ENCODE assay signal across 1 cellular context in the genomic region with DNA sequence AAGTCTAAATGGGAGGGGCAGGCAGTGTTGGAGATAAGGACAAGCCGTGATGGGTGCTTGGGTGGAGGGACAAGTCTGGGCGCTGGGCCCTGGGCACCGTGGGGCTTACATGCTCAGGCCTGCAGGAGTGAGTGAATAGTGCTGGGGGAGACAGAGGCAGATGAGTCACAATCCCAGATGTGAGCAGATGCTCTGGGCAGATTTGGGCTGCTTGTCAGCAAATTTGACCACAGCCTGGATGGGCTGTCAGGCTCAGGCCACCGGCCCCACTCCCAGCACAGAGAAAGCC.
TF ChIP-seq lines count a peak whose summit lies in the region.

No MANE protein-coding gene starts in this region.

TF ChIP-seq in K562, 482 proteins besides CTCF, POLR2A, EP300 and RAD21 (continued from another document and continues in another):
- TF ChIP-seq, protein P1, sequence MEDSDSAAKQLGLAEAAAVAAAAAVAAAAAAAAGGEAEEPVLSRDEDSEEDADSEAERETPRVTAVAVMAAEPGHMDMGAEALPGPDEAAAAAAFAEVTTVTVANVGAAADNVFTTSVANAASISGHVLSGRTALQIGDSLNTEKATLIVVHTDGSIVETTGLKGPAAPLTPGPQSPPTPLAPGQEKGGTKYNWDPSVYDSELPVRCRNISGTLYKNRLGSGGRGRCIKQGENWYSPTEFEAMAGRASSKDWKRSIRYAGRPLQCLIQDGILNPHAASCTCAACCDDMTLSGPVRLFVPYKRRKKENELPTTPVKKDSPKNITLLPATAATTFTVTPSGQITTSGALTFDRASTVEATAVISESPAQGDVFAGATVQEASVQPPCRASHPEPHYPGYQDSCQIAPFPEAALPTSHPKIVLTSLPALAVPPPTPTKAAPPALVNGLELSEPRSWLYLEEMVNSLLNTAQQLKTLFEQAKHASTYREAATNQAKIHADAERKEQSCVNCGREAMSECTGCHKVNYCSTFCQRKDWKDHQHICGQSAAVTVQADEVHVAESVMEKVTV (CRISPR knock-in tag; IDR thresholded peaks at IDR 0.05), result no peak
- TF ChIP-seq ZC3H11A (IDR thresholded peaks at IDR 0.05; ENCODE audit: low read depth, low read length) (no peak), KLF13 (tag; IDR thresholded peaks at IDR 0.05; ENCODE audit: borderline replicate concordance, low read depth) (peak; percentile 19; the same call in 1 of the 2 replicates), TBP (optimal IDR thresholded peaks at IDR 0.05; ENCODE audit: low read depth, low read length) (peak; percentile 37), KLF1 (tag; IDR thresholded peaks at IDR 0.05) (no peak), SMARCB1 (IDR thresholded peaks at IDR 0.05; ENCODE audit: insufficient read length, low read depth) (no peak), ZFP1 (CRISPR knock-in tag; IDR thresholded peaks at IDR 0.05) (no peak), JUND (IDR thresholded peaks at IDR 0.05; ENCODE audit: borderline replicate concordance, low read depth, low read length) (peak; percentile 99), JUND (tag; IDR thresholded peaks at IDR 0.05; ENCODE audit: borderline replicate concordance, low read depth, low read length) (peak; percentile 98), NCOA6 (IDR thresholded peaks at IDR 0.05) (0 out of 2 replicates have a peak, but pooled peaks have one; percentile 38), NCOA1 (IDR thresholded peaks at IDR 0.05; ENCODE audit: low read depth) (peak; percentile 67; the same call in 1 of the 2 replicates), CEBPG (CRISPR knock-in tag; IDR thresholded peaks at IDR 0.05) (no peak), CEBPG (tag; conservative IDR thresholded peaks at IDR 0.05 in 1 of 2, IDR thresholded peaks at IDR 0.05 in 1 of 2) (no peak), ZNF696 (CRISPR knock-in tag; conservative IDR thresholded peaks at IDR 0.05) (no peak), PYGO2 (tag; IDR thresholded peaks at IDR 0.05) (no peak; the same call in 1 of the 2 replicates), SRSF7 (optimal IDR thresholded peaks at IDR 0.05; ENCODE audit: low read depth, low read length) (no peak), SRSF9 (IDR thresholded peaks at IDR 0.05; ENCODE audit: borderline replicate concordance, low read depth, low read length) (no peak), ZNF134 (CRISPR knock-in tag; conservative IDR thresholded peaks at IDR 0.05) (no peak), ZNF830 (CRISPR knock-in tag; IDR thresholded peaks at IDR 0.05) (no peak), RBM34 (IDR thresholded peaks at IDR 0.05; ENCODE audit: borderline replicate concordance, insufficient read depth, low read length) (no peak), NFE2 (IDR thresholded peaks at IDR 0.05; ENCODE audit: low read depth) (peak; percentile 87), NEUROD1 (IDR thresholded peaks at IDR 0.05; ENCODE audit: borderline replicate concordance, low read depth, low read length, partially characterized antibody) (peak; percentile 78), SNIP1 (IDR thresholded peaks at IDR 0.05; ENCODE audit: low read depth) (no peak), CBX2 (IDR thresholded peaks at IDR 0.05; ENCODE audit: insufficient read depth, low read length, poor library complexity, severe bottlenecking) (no peak), HMG20B (CRISPR knock-in tag; IDR thresholded peaks at IDR 0.05) (no peak), RNF2 (IDR thresholded peaks at IDR 0.05) (peak; percentile 78), THRAP3 (IDR thresholded peaks at IDR 0.05; ENCODE audit: borderline replicate concordance) (no peak), ZNF507 (tag; conservative IDR thresholded peaks at IDR 0.05) (no peak), TCF3 (CRISPR knock-in tag; IDR thresholded peaks at IDR 0.05) (peak; percentile 95), HLTF (IDR thresholded peaks at IDR 0.05) (no peak), ZNF274 (IDR thresholded peaks at IDR 0.05; ENCODE audit: borderline replicate concordance, low read depth, low read length) (no peak), CREB1 (IDR thresholded peaks at IDR 0.05) (peak; percentile 64), CREB1 (CRISPR knock-in tag; IDR thresholded peaks at IDR 0.05) (no peak), ZNF165 (CRISPR knock-in tag; IDR thresholded peaks at IDR 0.05; ENCODE audit: borderline replicate concordance) (no peak), ZNF212 (CRISPR knock-in tag; IDR thresholded peaks at IDR 0.05) (no peak), ZKSCAN1 (IDR thresholded peaks at IDR 0.05; ENCODE audit: low read depth, low read length) (peak; percentile 54), RUNX1 (IDR thresholded peaks at IDR 0.05; ENCODE audit: low read depth) (peak; percentile 90; the same call in 1 of the 2 replicates), MYNN (IDR thresholded peaks at IDR 0.05) (peak; percentile 96), MYNN (CRISPR knock-in tag; IDR thresholded peaks at IDR 0.05) (no peak), SOX6 (IDR thresholded peaks at IDR 0.05) (peak; percentile 69), HNRNPUL1 (IDR thresholded peaks at IDR 0.05; ENCODE audit: low read length) (no peak), TCFL5 (CRISPR knock-in tag; conservative IDR thresholded peaks at IDR 0.05) (no peak), KAT8 (IDR thresholded peaks at IDR 0.05; ENCODE audit: low read depth) (no peak)
- TF ChIP-seq, protein P2, sequence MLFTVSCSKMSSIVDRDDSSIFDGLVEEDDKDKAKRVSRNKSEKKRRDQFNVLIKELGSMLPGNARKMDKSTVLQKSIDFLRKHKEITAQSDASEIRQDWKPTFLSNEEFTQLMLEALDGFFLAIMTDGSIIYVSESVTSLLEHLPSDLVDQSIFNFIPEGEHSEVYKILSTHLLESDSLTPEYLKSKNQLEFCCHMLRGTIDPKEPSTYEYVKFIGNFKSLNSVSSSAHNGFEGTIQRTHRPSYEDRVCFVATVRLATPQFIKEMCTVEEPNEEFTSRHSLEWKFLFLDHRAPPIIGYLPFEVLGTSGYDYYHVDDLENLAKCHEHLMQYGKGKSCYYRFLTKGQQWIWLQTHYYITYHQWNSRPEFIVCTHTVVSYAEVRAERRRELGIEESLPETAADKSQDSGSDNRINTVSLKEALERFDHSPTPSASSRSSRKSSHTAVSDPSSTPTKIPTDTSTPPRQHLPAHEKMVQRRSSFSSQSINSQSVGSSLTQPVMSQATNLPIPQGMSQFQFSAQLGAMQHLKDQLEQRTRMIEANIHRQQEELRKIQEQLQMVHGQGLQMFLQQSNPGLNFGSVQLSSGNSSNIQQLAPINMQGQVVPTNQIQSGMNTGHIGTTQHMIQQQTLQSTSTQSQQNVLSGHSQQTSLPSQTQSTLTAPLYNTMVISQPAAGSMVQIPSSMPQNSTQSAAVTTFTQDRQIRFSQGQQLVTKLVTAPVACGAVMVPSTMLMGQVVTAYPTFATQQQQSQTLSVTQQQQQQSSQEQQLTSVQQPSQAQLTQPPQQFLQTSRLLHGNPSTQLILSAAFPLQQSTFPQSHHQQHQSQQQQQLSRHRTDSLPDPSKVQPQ (CRISPR knock-in tag; IDR thresholded peaks at IDR 0.05; ENCODE audit: borderline replicate concordance), result no peak
- TF ChIP-seq, protein P3, sequence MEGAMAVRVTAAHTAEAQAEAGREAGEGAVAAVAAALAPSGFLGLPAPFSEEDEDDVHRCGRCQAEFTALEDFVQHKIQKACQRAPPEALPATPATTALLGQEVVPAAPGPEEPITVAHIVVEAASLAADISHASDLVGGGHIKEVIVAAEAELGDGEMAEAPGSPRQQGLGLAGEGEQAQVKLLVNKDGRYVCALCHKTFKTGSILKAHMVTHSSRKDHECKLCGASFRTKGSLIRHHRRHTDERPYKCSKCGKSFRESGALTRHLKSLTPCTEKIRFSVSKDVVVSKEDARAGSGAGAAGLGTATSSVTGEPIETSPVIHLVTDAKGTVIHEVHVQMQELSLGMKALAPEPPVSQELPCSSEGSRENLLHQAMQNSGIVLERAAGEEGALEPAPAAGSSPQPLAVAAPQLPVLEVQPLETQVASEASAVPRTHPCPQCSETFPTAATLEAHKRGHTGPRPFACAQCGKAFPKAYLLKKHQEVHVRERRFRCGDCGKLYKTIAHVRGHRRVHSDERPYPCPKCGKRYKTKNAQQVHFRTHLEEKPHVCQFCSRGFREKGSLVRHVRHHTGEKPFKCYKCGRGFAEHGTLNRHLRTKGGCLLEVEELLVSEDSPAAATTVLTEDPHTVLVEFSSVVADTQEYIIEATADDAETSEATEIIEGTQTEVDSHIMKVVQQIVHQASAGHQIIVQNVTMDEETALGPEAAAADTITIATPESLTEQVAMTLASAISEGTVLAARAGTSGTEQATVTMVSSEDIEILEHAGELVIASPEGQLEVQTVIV (CRISPR knock-in tag; IDR thresholded peaks at IDR 0.05; ENCODE audit: borderline replicate concordance), result no peak
- TF ChIP-seq, protein P4, sequence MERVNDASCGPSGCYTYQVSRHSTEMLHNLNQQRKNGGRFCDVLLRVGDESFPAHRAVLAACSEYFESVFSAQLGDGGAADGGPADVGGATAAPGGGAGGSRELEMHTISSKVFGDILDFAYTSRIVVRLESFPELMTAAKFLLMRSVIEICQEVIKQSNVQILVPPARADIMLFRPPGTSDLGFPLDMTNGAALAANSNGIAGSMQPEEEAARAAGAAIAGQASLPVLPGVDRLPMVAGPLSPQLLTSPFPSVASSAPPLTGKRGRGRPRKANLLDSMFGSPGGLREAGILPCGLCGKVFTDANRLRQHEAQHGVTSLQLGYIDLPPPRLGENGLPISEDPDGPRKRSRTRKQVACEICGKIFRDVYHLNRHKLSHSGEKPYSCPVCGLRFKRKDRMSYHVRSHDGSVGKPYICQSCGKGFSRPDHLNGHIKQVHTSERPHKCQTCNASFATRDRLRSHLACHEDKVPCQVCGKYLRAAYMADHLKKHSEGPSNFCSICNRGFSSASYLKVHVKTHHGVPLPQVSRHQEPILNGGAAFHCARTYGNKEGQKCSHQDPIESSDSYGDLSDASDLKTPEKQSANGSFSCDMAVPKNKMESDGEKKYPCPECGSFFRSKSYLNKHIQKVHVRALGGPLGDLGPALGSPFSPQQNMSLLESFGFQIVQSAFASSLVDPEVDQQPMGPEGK (CRISPR knock-in tag; IDR thresholded peaks at IDR 0.05; ENCODE audit: borderline replicate concordance), result no peak
- TF ChIP-seq, protein P5, sequence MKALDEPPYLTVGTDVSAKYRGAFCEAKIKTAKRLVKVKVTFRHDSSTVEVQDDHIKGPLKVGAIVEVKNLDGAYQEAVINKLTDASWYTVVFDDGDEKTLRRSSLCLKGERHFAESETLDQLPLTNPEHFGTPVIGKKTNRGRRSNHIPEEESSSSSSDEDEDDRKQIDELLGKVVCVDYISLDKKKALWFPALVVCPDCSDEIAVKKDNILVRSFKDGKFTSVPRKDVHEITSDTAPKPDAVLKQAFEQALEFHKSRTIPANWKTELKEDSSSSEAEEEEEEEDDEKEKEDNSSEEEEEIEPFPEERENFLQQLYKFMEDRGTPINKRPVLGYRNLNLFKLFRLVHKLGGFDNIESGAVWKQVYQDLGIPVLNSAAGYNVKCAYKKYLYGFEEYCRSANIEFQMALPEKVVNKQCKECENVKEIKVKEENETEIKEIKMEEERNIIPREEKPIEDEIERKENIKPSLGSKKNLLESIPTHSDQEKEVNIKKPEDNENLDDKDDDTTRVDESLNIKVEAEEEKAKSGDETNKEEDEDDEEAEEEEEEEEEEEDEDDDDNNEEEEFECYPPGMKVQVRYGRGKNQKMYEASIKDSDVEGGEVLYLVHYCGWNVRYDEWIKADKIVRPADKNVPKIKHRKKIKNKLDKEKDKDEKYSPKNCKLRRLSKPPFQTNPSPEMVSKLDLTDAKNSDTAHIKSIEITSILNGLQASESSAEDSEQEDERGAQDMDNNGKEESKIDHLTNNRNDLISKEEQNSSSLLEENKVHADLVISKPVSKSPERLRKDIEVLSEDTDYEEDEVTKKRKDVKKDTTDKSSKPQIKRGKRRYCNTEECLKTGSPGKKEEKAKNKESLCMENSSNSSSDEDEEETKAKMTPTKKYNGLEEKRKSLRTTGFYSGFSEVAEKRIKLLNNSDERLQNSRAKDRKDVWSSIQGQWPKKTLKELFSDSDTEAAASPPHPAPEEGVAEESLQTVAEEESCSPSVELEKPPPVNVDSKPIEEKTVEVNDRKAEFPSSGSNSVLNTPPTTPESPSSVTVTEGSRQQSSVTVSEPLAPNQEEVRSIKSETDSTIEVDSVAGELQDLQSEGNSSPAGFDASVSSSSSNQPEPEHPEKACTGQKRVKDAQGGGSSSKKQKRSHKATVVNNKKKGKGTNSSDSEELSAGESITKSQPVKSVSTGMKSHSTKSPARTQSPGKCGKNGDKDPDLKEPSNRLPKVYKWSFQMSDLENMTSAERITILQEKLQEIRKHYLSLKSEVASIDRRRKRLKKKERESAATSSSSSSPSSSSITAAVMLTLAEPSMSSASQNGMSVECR (CRISPR knock-in tag; IDR thresholded peaks at IDR 0.05), result no peak; the same call in 1 of the 2 replicates
- TF ChIP-seq, protein P6, sequence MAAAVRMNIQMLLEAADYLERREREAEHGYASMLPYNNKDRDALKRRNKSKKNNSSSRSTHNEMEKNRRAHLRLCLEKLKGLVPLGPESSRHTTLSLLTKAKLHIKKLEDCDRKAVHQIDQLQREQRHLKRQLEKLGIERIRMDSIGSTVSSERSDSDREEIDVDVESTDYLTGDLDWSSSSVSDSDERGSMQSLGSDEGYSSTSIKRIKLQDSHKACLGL (CRISPR knock-in tag; IDR thresholded peaks at IDR 0.05; ENCODE audit: borderline replicate concordance, poor library complexity, severe bottlenecking), result no peak
- TF ChIP-seq, protein P7, sequence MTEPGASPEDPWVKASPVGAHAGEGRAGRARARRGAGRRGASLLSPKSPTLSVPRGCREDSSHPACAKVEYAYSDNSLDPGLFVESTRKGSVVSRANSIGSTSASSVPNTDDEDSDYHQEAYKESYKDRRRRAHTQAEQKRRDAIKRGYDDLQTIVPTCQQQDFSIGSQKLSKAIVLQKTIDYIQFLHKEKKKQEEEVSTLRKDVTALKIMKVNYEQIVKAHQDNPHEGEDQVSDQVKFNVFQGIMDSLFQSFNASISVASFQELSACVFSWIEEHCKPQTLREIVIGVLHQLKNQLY (CRISPR knock-in tag; conservative IDR thresholded peaks at IDR 0.05), result no peak
- TF ChIP-seq, protein P8, sequence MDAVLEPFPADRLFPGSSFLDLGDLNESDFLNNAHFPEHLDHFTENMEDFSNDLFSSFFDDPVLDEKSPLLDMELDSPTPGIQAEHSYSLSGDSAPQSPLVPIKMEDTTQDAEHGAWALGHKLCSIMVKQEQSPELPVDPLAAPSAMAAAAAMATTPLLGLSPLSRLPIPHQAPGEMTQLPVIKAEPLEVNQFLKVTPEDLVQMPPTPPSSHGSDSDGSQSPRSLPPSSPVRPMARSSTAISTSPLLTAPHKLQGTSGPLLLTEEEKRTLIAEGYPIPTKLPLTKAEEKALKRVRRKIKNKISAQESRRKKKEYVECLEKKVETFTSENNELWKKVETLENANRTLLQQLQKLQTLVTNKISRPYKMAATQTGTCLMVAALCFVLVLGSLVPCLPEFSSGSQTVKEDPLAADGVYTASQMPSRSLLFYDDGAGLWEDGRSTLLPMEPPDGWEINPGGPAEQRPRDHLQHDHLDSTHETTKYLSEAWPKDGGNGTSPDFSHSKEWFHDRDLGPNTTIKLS (IDR thresholded peaks at IDR 0.05; ENCODE audit: borderline replicate concordance, low read depth), result no peak
- TF ChIP-seq, protein P9, sequence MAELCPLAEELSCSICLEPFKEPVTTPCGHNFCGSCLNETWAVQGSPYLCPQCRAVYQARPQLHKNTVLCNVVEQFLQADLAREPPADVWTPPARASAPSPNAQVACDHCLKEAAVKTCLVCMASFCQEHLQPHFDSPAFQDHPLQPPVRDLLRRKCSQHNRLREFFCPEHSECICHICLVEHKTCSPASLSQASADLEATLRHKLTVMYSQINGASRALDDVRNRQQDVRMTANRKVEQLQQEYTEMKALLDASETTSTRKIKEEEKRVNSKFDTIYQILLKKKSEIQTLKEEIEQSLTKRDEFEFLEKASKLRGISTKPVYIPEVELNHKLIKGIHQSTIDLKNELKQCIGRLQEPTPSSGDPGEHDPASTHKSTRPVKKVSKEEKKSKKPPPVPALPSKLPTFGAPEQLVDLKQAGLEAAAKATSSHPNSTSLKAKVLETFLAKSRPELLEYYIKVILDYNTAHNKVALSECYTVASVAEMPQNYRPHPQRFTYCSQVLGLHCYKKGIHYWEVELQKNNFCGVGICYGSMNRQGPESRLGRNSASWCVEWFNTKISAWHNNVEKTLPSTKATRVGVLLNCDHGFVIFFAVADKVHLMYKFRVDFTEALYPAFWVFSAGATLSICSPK (IDR thresholded peaks at IDR 0.05; ENCODE audit: borderline replicate concordance), result no peak
